ENCODE assay signal across 21 cellular contexts in genomic region chr2:232328038-232328435, GRCh38. TPM values are rescaled to one million over a fixed set of nuclear protein-coding genes. Genes with fewer than 3 reads are reported as not detected.
DNase-seq lines count a peak whose midpoint lies in the region; ATAC-seq, FAIRE-seq and TF ChIP-seq lines count a peak whose summit lies in the region.
"Had no signal": no experiment of that assay in that cellular context is flagged by ENCODE, and none has a peak within 500 bp of the region (broad histone marks: within the 10 kb centered on the region; RNA-seq: fewer than 3 reads in every experiment).

No MANE protein-coding gene starts in this region.

- CTCF ChIA-PET in H1 (lab: Charles Lee; ENCODE audit: partially characterized antibody) (interaction anchor here (0.6 to 10.9 kb wide), 27 partner anchors 8 to 427 kb away, joined by 3 to 124 read pairs (median 5); partner anchors contain the start of gene NPPC), A673 (lab: Charles Lee) (interaction anchor here (0.6 kb wide), 1 partner anchor 467 kb away, joined by 3 read pairs; no protein-coding TSS in a partner anchor)

- no peaks in the 10 kb centered on the region for H4K20me1 ChIP-seq in H1 (replicated peaks in 1 of 2; ENCODE audit: control insufficient read depth in 1 of 2, insufficient read depth in 2 of 2, low read length in 2 of 2)

- peaks cover 0 to 3% of the 10 kb centered on the region in 2 donors for H3K36me3 Mint-ChIP-seq in CD14-positive monocyte

- peaks cover 13% of the 10 kb centered on the region for H3K4me1 Mint-ChIP-seq in CD14-positive monocyte

- H3K56ac ChIP-seq in H1 (replicated peaks; ENCODE audit: insufficient read length, low read depth, low read length), result no peak overlapping the region

- H3K23me2 ChIP-seq in H1 (ENCODE audit: low read depth, low read length), result no peaks in the 10 kb centered on the region

- no peaks in the 10 kb centered on the region for H3K79me1 ChIP-seq in H1 (ENCODE audit: low read depth, low read length)

- peaks cover 0 to 18% (median 10%) of the 10 kb centered on the region in 4 experiments; a peak in 6 of 7 replicates for H3K4me1 ChIP-seq in H1 (replicated peaks in 1 of 4; ENCODE audit: control insufficient read depth in 3 of 4, insufficient read depth in 4 of 4, low read length in 3 of 4)
- H3K4me1 ChIP-seq in A673 (ENCODE audit: insufficient read depth, low read length, poor library complexity, severe bottlenecking), result no peaks in the 10 kb centered on the region
- H3K4me1 ChIP-seq: pancreas had no signal

- DNase-seq in NCI-H2171 treated with DMSO at 0.1 percent for 48 hours (lab: John Stamatoyannopoulos, UW), result peak; percentile 43
- DNase-seq in NCI-H2171 (lab: John Stamatoyannopoulos, UW), result no peak
- peak; percentile 40 for DNase-seq in CD14-positive monocyte (ENCODE audit: low spot score)
- no peak for DNase-seq in H1 (ENCODE audit: low read depth in 1 of 2, low spot score in 2 of 2)
- DNase-seq in A673 (ENCODE audit: low spot score), result no peak
- no peak for DNase-seq in NCI-H2196 treated with DMSO at 0.1 percent for 48 hours (lab: John Stamatoyannopoulos, UW; ENCODE audit: unreplicated experiment)
- DNase-seq: activated CD4-positive, alpha-beta T cell treated with anti-CD3 and anti-CD28 coated beads, Interleukin-2, amount 10 ng/mL, durations not matched to agents 24 days and 14 days; activated gamma-delta T cell treated with Interleukin-2 at 50 U/mL for 16 hours; NCI-H1436 treated with DMSO at 0.1 percent for 48 hours; NCI-H748 treated with DMSO at 0.1 percent for 48 hours had no signal

- WGBS in H1 (ENCODE audit: extremely low coverage in 1 of 2, insufficient coverage in 1 of 2, insufficient read length in 1 of 2, insufficient replicate concordance in 2 of 2, low coverage in 1 of 2, low lambda C conversion rate in 2 of 2, missing lambda C conversion rate in 1 of 2), 2 experiments, result 90% methylated on average over 2 of the region's 2 CpGs; no CpG with 5 or more reads in 1 of the 2 experiments

- H3K9me3 Mint-ChIP-seq in CD14-positive monocyte, result no peaks in the 10 kb centered on the region
- H3K9me3 Mint-ChIP-seq: activated CD4-positive, alpha-beta T cell treated with anti-CD3 and anti-CD28 coated beads, Interleukin-2, amount 10 ng/mL, durations not matched to agents 24 days and 14 days; GM23338 had no signal

- H3K36me3 ChIP-seq in H1 (ENCODE audit: control insufficient read depth in 2 of 4, insufficient read depth in 4 of 4, low read length in 3 of 4) (no peaks in the 10 kb centered on the region), A673 (ENCODE audit: insufficient read depth, low read length, poor library complexity, severe bottlenecking) (no peaks in the 10 kb centered on the region)
- H3K36me3 ChIP-seq: cardiac muscle cell, pancreas had no signal

- no peaks in the 10 kb centered on the region for H3K9me3 ChIP-seq in H1 (ENCODE audit: insufficient read depth in 2 of 2, low read depth in 1 of 2, low read length in 1 of 2)
- H3K9me3 ChIP-seq in A673 (ENCODE audit: low read depth, low read length, poor library complexity, severe bottlenecking), result no peaks in the 10 kb centered on the region
- H3K9me3 ChIP-seq: Caco-2, pancreas had no signal

- H2BK15ac ChIP-seq in H1 (ENCODE audit: low read length), result 0 out of 2 replicates have a peak overlapping the region, but pooled peaks have one; percentile 61

- BruUV-seq in A673 (replicated peaks; lab: Mats Ljungman, UMichigan), result no TSS peak

- no peak overlapping the region for H3K14ac ChIP-seq in H1 (ENCODE audit: insufficient read length)

- TF ChIP-seq CTCF in CD14-positive monocyte (IDR thresholded peaks at IDR 0.05) (no peak), H1 (IDR thresholded peaks at IDR 0.05; ENCODE audit: control extremely low read depth in 1 of 3, insufficient read depth in 1 of 3, low read depth in 1 of 3, low read length in 3 of 3) (no peak), A673 (conservative IDR thresholded peaks at IDR 0.05; ENCODE audit: low read depth, low read length) (no peak)

- intact Hi-C loops in CD14-positive monocyte (cut with micrococcal nuclease), result loop anchor here (2.0 to 5.0 kb wide), 3 partner anchors 36 to 421 kb away; no protein-coding TSS in a partner anchor
- intact Hi-C loops in A673 (cut with micrococcal nuclease; ENCODE audit: unreplicated experiment), result no loop called here

- FAIRE-seq in H1 (lab: Jason Lieb, UNC), result no peak
- FAIRE-seq: A204.1, islet of Langerhans, pancreas had no signal

- 0 out of 2 replicates have a peak overlapping the region, but pooled peaks have one; percentile 44 for H2BK5ac ChIP-seq in H1 (ENCODE audit: low read depth, low read length)

- H3K4ac ChIP-seq in H1 (replicated peaks; ENCODE audit: insufficient read length, low read depth, low read length), result no peak overlapping the region

- H2BK20ac ChIP-seq in H1 (ENCODE audit: low read length), result 0 out of 2 replicates have a peak overlapping the region, but pooled peaks have one; percentile 7

- H3K27ac Mint-ChIP-seq in CD14-positive monocyte, result peak overlapping the region in 2 of 7 donors; percentile 50 to 57
- H3K27ac Mint-ChIP-seq: activated CD4-positive, alpha-beta T cell treated with anti-CD3 and anti-CD28 coated beads, Interleukin-2, amount 10 ng/mL, durations not matched to agents 24 days and 14 days; GM23338 had no signal

- H3K9ac ChIP-seq in H1 (replicated peaks in 1 of 4; ENCODE audit: extremely low read depth in 1 of 4, low read depth in 3 of 4, low read length in 3 of 4), result no peak overlapping the region
- H3K9ac ChIP-seq: KMS-11 had no signal

- peak overlapping the region; percentile 90; the same call in 1 of the 2 replicates for H2AK5ac ChIP-seq in H1 (ENCODE audit: low read depth, low read length)

- no peak overlapping the region for H3K4me3 Mint-ChIP-seq in CD14-positive monocyte
- H3K4me3 Mint-ChIP-seq: activated CD4-positive, alpha-beta T cell treated with anti-CD3 and anti-CD28 coated beads, Interleukin-2, amount 10 ng/mL, durations not matched to agents 24 days and 14 days; GM23338 had no signal

- H2BK12ac ChIP-seq in H1 (ENCODE audit: low read depth, low read length), result 0 out of 2 replicates have a peak overlapping the region, but pooled peaks have one; percentile 84

- TF ChIP-seq POLR2A in H1 (IDR thresholded peaks at IDR 0.05; ENCODE audit: control extremely low read depth in 1 of 2, low read depth in 2 of 2, low read length in 2 of 2), result no peak

- H3K4me2 ChIP-seq in H1 (ENCODE audit: insufficient read depth in 1 of 2, low read depth in 2 of 2, low read length in 2 of 2), result no peak overlapping the region
- H3K4me2 ChIP-seq: GM23338, KMS-11 had no signal

- no peak overlapping the region for H2BK120ac ChIP-seq in H1 (replicated peaks; ENCODE audit: low read depth, low read length)

- H3K27ac ChIP-seq in H1 (ENCODE audit: low read depth, low read length) (no peak overlapping the region), A673 (ENCODE audit: low read depth, low read length, poor library complexity, severe bottlenecking) (no peak overlapping the region)
- H3K27ac ChIP-seq: cardiac muscle cell, KMS-11, pancreas, RWPE1 had no signal

- H3K4me3 ChIP-seq in H1 (ENCODE audit: extremely low read depth in 1 of 4, insufficient read depth in 2 of 4, low read depth in 3 of 4, low read length in 4 of 4) (no peak overlapping the region), A673 (ENCODE audit: low read depth, low read length, poor library complexity, severe bottlenecking) (no peak overlapping the region)
- H3K4me3 ChIP-seq: cardiac muscle cell, GM23338, pancreas had no signal

- no peak overlapping the region for H2AFZ ChIP-seq in H1 (ENCODE audit: low read length)
- H2AFZ ChIP-seq: GM23338 had no signal

- ATAC-seq in GM21619 (IDR thresholded peaks at IDR 0.05; ENCODE audit: unreplicated experiment), result peak; percentile 33
- ATAC-seq in GM18909 (IDR thresholded peaks at IDR 0.05; ENCODE audit: poor library complexity, unreplicated experiment), result no peak
- ATAC-seq: GM23338, pancreas had no signal

- no peak overlapping the region for H3K23ac ChIP-seq in H1 (ENCODE audit: insufficient read length)

- TF ChIP-seq RAD21 in H1 (IDR thresholded peaks at IDR 0.05 in 1 of 2, conservative IDR thresholded peaks at IDR 0.05 in 1 of 2; ENCODE audit: low read depth in 2 of 2, low read length in 2 of 2), result peak; percentile 20 to 27

- no peak overlapping the region for H3K18ac ChIP-seq in H1 (ENCODE audit: extremely low read depth, low read length)

- POLR2A ChIA-PET in H1 (lab: Charles Lee; ENCODE audit: partially characterized antibody) (interaction anchor here (1.0 kb wide), 1 partner anchor 97 kb away, joined by 3 read pairs; no protein-coding TSS in a partner anchor), A673 (lab: Charles Lee; ENCODE audit: low non-redundant PET) (no interaction called here)

- H4K8ac ChIP-seq in H1 (ENCODE audit: extremely low read depth, insufficient read depth, low read length), result no peak overlapping the region; the same call in 1 of the 2 replicates

- H3K79me2 ChIP-seq in H1 (ENCODE audit: control insufficient read depth in 1 of 2, insufficient read depth in 2 of 2, low read length in 2 of 2), result no peaks in the 10 kb centered on the region

- no peak overlapping the region for H4K5ac ChIP-seq in H1 (ENCODE audit: insufficient read length, low read depth, low read length)

- no peak for TF ChIP-seq EP300 in H1 (IDR thresholded peaks at IDR 0.05; ENCODE audit: borderline replicate concordance in 1 of 2, low read depth in 2 of 2, low read length in 2 of 2)

- H3K27me3 Mint-ChIP-seq in CD14-positive monocyte (ENCODE audit: low read depth in 3 of 3), result peaks cover 0 to 1% (median 0%) of the 10 kb centered on the region in 3 donors
- H3K27me3 Mint-ChIP-seq: activated CD4-positive, alpha-beta T cell treated with anti-CD3 and anti-CD28 coated beads, Interleukin-2, amount 10 ng/mL, durations not matched to agents 24 days and 14 days had no signal

- H4K91ac ChIP-seq in H1 (replicated peaks; ENCODE audit: insufficient read length, low read length), result no peak overlapping the region

- H3K27me3 ChIP-seq in H1 (replicated peaks in 1 of 4; ENCODE audit: control insufficient read depth in 3 of 4, extremely low read depth in 1 of 4, insufficient read depth in 3 of 4, low read length in 3 of 4), result no peaks in the 10 kb centered on the region
- H3K27me3 ChIP-seq in A673 (replicated peaks; ENCODE audit: insufficient read depth, low read depth, low read length, poor library complexity), result no peaks in the 10 kb centered on the region
- H3K27me3 ChIP-seq: cardiac muscle cell, pancreas had no signal

TF ChIP-seq in H1, 55 proteins besides CTCF, POLR2A, EP300 and RAD21 (continues in another document):
- TF ChIP-seq TAF7 (optimal IDR thresholded peaks at IDR 0.05; ENCODE audit: borderline replicate concordance, low read depth, low read length), result no peak

RNA-seq across cellular contexts. Expression of gene ALPP, which starts 50.5 kb away (rescaled TPM):
- polyA plus RNA-seq in CD14-positive monocyte, result not detected
- total RNA-seq in H1 (2021; fragmentation: NEBNext Ultra II Directional; extraction: Animal tissue kit (Norgen Biotek cat#: 25700)), result 0.15 TPM in 1 of 2 replicates, not detected in the other
- 0.15 and 0.20 TPM in 2 replicates for polyA plus RNA-seq in H1 (2011; rRNA removed)
- polyA plus RNA-seq in H1 (2011; cell fraction: cytosol; rRNA removed), result 0.06 TPM
- 0.19 TPM for polyA plus RNA-seq in H1 (2011; cell fraction: nucleus; rRNA removed)
- polyA plus RNA-seq in H1 (2012, experiment 1 of 2), result 0.28 to 0.85 TPM (median 0.65 TPM) in 4 replicates
- polyA plus RNA-seq in H1 (2012, experiment 2 of 2), result 0.07 TPM
- 0.12 TPM for polyA plus RNA-seq in H1 (2013, experiment 1 of 2)
- polyA plus RNA-seq in H1 (2013, experiment 2 of 2), result 0.06 TPM
- polyA minus RNA-seq in H1 (2011; rRNA and poly(A)+ RNA removed), result 0.06 and 0.07 TPM in 2 replicates
- polyA minus RNA-seq in H1 (2011; cell fraction: cytosol; rRNA and poly(A)+ RNA removed), result not detected
- not detected for polyA minus RNA-seq in H1 (2011; cell fraction: nucleus; rRNA and poly(A)+ RNA removed)
- total RNA-seq in A673 (2021), result not detected in 2 replicates
- total RNA-seq: activated CD4-positive, alpha-beta T cell treated with anti-CD3 and anti-CD28 coated beads, Interleukin-2, amount 10 ng/mL, durations not matched to agents 24 days and 14 days; cardiac muscle cell; pancreas; T-helper 2 cell treated with Interferon-gamma antibody and Interleukin-4, amounts not matched to agents 100 ng/mL and 5 ng/mL, for 36 hours had no signal
- polyA plus RNA-seq: cardiac muscle cell, GM23338, pancreas had no signal

Comparison
In these comparisons a context has a peak if more than half of its experiments do, and no peak if none do; other contexts are left out.
1. DNase-seq: peak in NCI-H2171 treated with DMSO at 0.1 percent for 48 hours (single experiment) and CD14-positive monocyte (single experiment); none in NCI-H2171 (single experiment), H1 (0 of 2), A673 (single experiment) and NCI-H2196 treated with DMSO at 0.1 percent for 48 hours (single experiment).